Comparison of ENCODE assay signal across 9 cellular contexts in genomic region chr4:73308286-73308685, GRCh38. TPM values are rescaled to one million over a fixed set of nuclear protein-coding genes. Genes with fewer than 3 reads are reported as not detected.
A peak's percentile ranks its signal among the peaks of the same experiment; 100 is the strongest.
DNase-seq lines count a peak whose midpoint lies in the region; ATAC-seq and TF ChIP-seq lines count a peak whose summit lies in the region.
"Had no signal": no experiment of that assay in that cellular context is flagged by ENCODE, and none has a peak within 500 bp of the region (broad histone marks: within the 10 kb centered on the region; RNA-seq: fewer than 3 reads in every experiment).

No MANE protein-coding gene starts in this region.

- no peak for TF ChIP-seq POLR2A in ovary (IDR thresholded peaks at IDR 0.05)

- 62 to 69% (median 68%) methylated on average over 3 of the region's 3 CpGs for WGBS in ovary, 3 donors

- ATAC-seq in GM21515 (IDR thresholded peaks at IDR 0.05; ENCODE audit: unreplicated experiment), result peak; percentile 76

- DNase-seq in AG08395 (ENCODE audit: low spot score) (peak; percentile 24), NOMO-1 (lab: John Stamatoyannopoulos, UW; ENCODE audit: unreplicated experiment in 2 of 2) (peak; percentile 59 to 87), fibroblast of gingiva (ENCODE audit: low read depth) (peak; percentile 21), ovary (no peak), cerebellum (ENCODE audit: low spot score) (no peak)
- DNase-seq in activated naive CD8-positive, alpha-beta T cell treated with anti-CD3 and anti-CD28 coated beads for 36 hours, result no peak
- no peak for DNase-seq in T-helper 2 cell treated with Interferon-gamma antibody and Interleukin-4, amounts not matched to agents 5 μg/mL and 100 μg/mL, for 36 hours (ENCODE audit: low spot score)

- H3K4me1 ChIP-seq in ovary (ENCODE audit: insufficient read depth), result no peaks in the 10 kb centered on the region

- TF ChIP-seq CTCF in ovary (IDR thresholded peaks at IDR 0.05), result no peak

- H3K27me3 Mint-ChIP-seq in activated naive CD8-positive, alpha-beta T cell treated with anti-CD3 and anti-CD28 coated beads for 36 hours, result no peaks in the 10 kb centered on the region
- no peaks in the 10 kb centered on the region for H3K27me3 Mint-ChIP-seq in T-helper 2 cell treated with Interferon-gamma antibody and Interleukin-4, amounts not matched to agents 5 μg/mL and 100 μg/mL, for 36 hours (ENCODE audit: low read depth)

- H3K9me3 ChIP-seq in ovary, result no peaks in the 10 kb centered on the region

- H3K4me3 Mint-ChIP-seq in activated naive CD8-positive, alpha-beta T cell treated with anti-CD3 and anti-CD28 coated beads for 36 hours, result no peak overlapping the region
- no peak overlapping the region for H3K4me3 Mint-ChIP-seq in T-helper 2 cell treated with Interferon-gamma antibody and Interleukin-4, amounts not matched to agents 5 μg/mL and 100 μg/mL, for 36 hours
- H3K4me3 Mint-ChIP-seq: nephron had no signal

- H3K27ac Mint-ChIP-seq in activated naive CD8-positive, alpha-beta T cell treated with anti-CD3 and anti-CD28 coated beads for 36 hours, result no peak overlapping the region
- no peak overlapping the region for H3K27ac Mint-ChIP-seq in T-helper 2 cell treated with Interferon-gamma antibody and Interleukin-4, amounts not matched to agents 5 μg/mL and 100 μg/mL, for 36 hours
- H3K27ac Mint-ChIP-seq: nephron had no signal

- H3K4me3 ChIP-seq in ovary, result no peak overlapping the region

- no peaks in the 10 kb centered on the region for H3K9me3 Mint-ChIP-seq in activated naive CD8-positive, alpha-beta T cell treated with anti-CD3 and anti-CD28 coated beads for 36 hours
- H3K9me3 Mint-ChIP-seq in T-helper 2 cell treated with Interferon-gamma antibody and Interleukin-4, amounts not matched to agents 5 μg/mL and 100 μg/mL, for 36 hours, result no peaks in the 10 kb centered on the region
- H3K9me3 Mint-ChIP-seq: nephron had no signal

- H3K27ac ChIP-seq in ovary, result no peak overlapping the region

- H3K4me1 Mint-ChIP-seq in activated naive CD8-positive, alpha-beta T cell treated with anti-CD3 and anti-CD28 coated beads for 36 hours, result no peaks in the 10 kb centered on the region
- H3K4me1 Mint-ChIP-seq in T-helper 2 cell treated with Interferon-gamma antibody and Interleukin-4, amounts not matched to agents 5 μg/mL and 100 μg/mL, for 36 hours (ENCODE audit: low read depth), result no peaks in the 10 kb centered on the region
- H3K4me1 Mint-ChIP-seq: nephron had no signal

- TF ChIP-seq EP300 in ovary (IDR thresholded peaks at IDR 0.05), result no peak

- no peaks in the 10 kb centered on the region for H3K36me3 Mint-ChIP-seq in activated naive CD8-positive, alpha-beta T cell treated with anti-CD3 and anti-CD28 coated beads for 36 hours
- H3K36me3 Mint-ChIP-seq in T-helper 2 cell treated with Interferon-gamma antibody and Interleukin-4, amounts not matched to agents 5 μg/mL and 100 μg/mL, for 36 hours (ENCODE audit: low read depth), result no peaks in the 10 kb centered on the region

- intact Hi-C loops in ovary (cut with DNase I), result no loop called here

- no peaks in the 10 kb centered on the region for H3K36me3 ChIP-seq in ovary

- no peaks in the 10 kb centered on the region for H3K27me3 ChIP-seq in ovary

RNA-seq across cellular contexts. Expression of gene ANKRD17, which starts 49.7 kb away (rescaled TPM):
- 10 to 100 TPM; 61.6 to 65.0 TPM for total RNA-seq in activated naive CD8-positive, alpha-beta T cell treated with anti-CD3 and anti-CD28 coated beads for 36 hours
- 10 to 100 TPM; 23.0 to 59.7 (median 49.7) TPM for total RNA-seq in ovary
- polyA plus RNA-seq in ovary, result 10 to 100 TPM; 13.2 to 36.9 TPM
- total RNA-seq in cerebellum, result 82.9 TPM

Comparison
In these comparisons a context has a peak if more than half of its experiments do, and no peak if none do; other contexts are left out.
1. DNase-seq: peak in AG08395 (single experiment), NOMO-1 (2 of 2) and fibroblast of gingiva (single experiment); none in activated naive CD8-positive, alpha-beta T cell treated with anti-CD3 and anti-CD28 coated beads for 36 hours (single experiment), ovary (0 of 5), T-helper 2 cell treated with Interferon-gamma antibody and Interleukin-4, amounts not matched to agents 5 μg/mL and 100 μg/mL, for 36 hours (single experiment) and cerebellum (single experiment).